Comparison of ENCODE assay signal across 4 cellular contexts in genomic region chr1:169729991-169730390, GRCh38. TPM values are rescaled to one million over a fixed set of nuclear protein-coding genes. Genes with fewer than 3 reads are reported as not detected.
"Had no signal": no experiment of that assay in that cellular context is flagged by ENCODE, and none has a peak within 500 bp of the region (broad histone marks: within the 10 kb centered on the region; RNA-seq: fewer than 3 reads in every experiment).

No MANE protein-coding gene starts in this region.

- ATAC-seq: GM12878 had no signal

- H3K4me3 ChIP-seq: GM12878 had no signal

- DNase-seq: GDM1, GF-D8 had no signal

RNA-seq across cellular contexts. Expression of gene SELE, which starts 3.9 kb away (rescaled TPM):
- total RNA-seq: G401, GM12878 had no signal

RNA-seq across cellular contexts. Expression of gene SELL, which starts 18.6 kb away (rescaled TPM):
- total RNA-seq: G401 had no signal
